Comparison of ENCODE assay signal across 28 cellular contexts in genomic region chr14:75094896-75095295, GRCh38.
"Had no signal": no experiment of that assay in that cellular context is flagged by ENCODE, and none has a peak within 500 bp of the region (broad histone marks: within the 10 kb centered on the region; RNA-seq: fewer than 3 reads in every experiment).

No MANE protein-coding gene starts in this region.

- H3K4me3 ChIP-seq: coronary artery, esophagus muscularis mucosa, heart right ventricle, lower lobe of right lung, mucosa of descending colon, right lobe of liver, suprapubic skin, transverse colon, upper lobe of right lung, uterus had no signal

- H3K9me3 ChIP-seq: esophagus muscularis mucosa, heart right ventricle, lower lobe of right lung, mucosa of descending colon, neutrophil, right lobe of liver, suprapubic skin, transverse colon, upper lobe of right lung, uterus had no signal

- H3K4me1 ChIP-seq: esophagus muscularis mucosa, lower lobe of right lung, parathyroid adenoma, right lobe of liver, suprapubic skin, upper lobe of right lung, uterus had no signal

- H3K9ac ChIP-seq: parathyroid adenoma had no signal

- H2AFZ ChIP-seq: parathyroid adenoma had no signal

- H3K27ac ChIP-seq: coronary artery, esophagus muscularis mucosa, heart right ventricle, lower lobe of right lung, neutrophil, parathyroid adenoma, right lobe of liver, suprapubic skin, transverse colon, upper lobe of right lung, uterus had no signal

- DNase-seq: dermis blood vessel endothelial cell; effector memory CD4-positive, alpha-beta T cell; foreskin melanocyte; glutamatergic neuron; heart right ventricle; hippocampal formation; immature natural killer cell; islet precursor cell; kidney glomerular epithelial cell; left colon; left ventricle myocardium superior; lower lobe of right lung; mucosa of descending colon; naive B cell; right lobe of liver; small intestine; stimulated activated CD4-positive, alpha-beta T cell treated with anti-CD3 and anti-CD28 coated beads, Interleukin-15, amount 100 ng/mL, for 24 hours; stimulated activated CD4-positive, alpha-beta T cell treated with anti-CD3 and anti-CD28 coated beads, Interleukin-2, amount 100 ng/mL, for 48 hours; stimulated activated naive B cell treated with anti-CD40 and anti-IgM and Interleukin-4, amounts not matched to agents 10 μg/mL and 1 μg/mL and 100 μg/mL, for 72 hours; transverse colon; upper lobe of right lung; uterus had no signal

- H3K27me3 ChIP-seq: esophagus muscularis mucosa, heart right ventricle, neutrophil, right lobe of liver, suprapubic skin, transverse colon, upper lobe of right lung, uterus had no signal

- H3K36me3 ChIP-seq: uterus had no signal

- ATAC-seq: heart right ventricle; left colon; left ventricle myocardium superior; lower lobe of right lung; mucosa of descending colon; natural killer cell treated with Interleukin-12 subunit alpha and Interleukin-12 subunit beta and Interleukin-15 and Interleukin-18, amount 100 ng/mL, for 72 hours; right lobe of liver; stimulated activated naive B cell treated with anti-CD40 and anti-IgM and Interleukin-4, amounts not matched to agents 10 μg/mL and 1 μg/mL and 100 μg/mL, for 72 hours; upper lobe of right lung had no signal
